8 cellular contexts compared by ENCODE assay signal in the genomic region with DNA sequence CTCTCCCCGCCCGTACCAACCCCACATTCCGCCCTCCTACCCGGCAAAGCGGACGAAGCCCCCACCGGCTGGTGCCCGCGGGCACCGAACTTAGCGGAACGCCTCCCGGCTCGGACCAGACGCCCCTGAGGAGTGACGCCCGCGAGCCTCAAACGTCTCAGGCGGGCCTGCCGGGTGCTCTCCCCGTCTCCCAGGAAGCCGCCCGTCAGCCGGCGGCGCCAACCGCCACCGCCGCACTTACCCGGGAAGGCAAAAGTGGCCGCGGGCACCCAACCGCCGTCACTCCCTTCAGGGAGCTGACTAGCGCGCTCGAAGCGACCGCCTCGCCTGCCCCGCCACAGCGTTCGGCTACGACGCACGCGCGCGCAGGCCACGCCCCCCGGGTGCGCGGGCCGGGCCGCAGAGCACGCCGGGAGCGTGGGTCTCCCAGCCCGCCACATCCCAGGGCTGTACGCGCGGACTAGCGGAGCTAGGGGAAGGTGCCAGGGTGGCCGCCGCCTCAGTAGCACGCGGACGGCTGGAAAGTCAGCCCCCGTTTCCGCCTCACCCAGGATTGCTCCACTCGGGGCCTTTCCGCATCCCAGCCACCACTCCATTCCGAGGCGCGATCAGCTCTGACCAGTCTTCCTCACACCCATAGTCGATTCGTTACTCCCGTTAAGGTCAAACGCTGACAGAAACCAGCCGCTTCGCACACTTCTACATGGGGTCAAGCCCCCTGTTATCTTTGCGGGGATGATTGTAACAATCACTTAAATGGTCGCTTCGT. TPM values are rescaled to one million over a fixed set of nuclear protein-coding genes. Genes with fewer than 3 reads are reported as not detected.
DNase-seq lines count a peak whose midpoint lies in the region; ATAC-seq lines count a peak whose summit lies in the region.

A gene (minus strand): TSS at position 346 of the 769 bp plus-strand sequence. CDS start 3,760 bp downstream, outside the sequence.

- peak; percentile 91 for DNase-seq in DMS 273 (lab: John Stamatoyannopoulos, UW; ENCODE audit: unreplicated experiment)
- DNase-seq in HUDEP-2 (lab: John Stamatoyannopoulos, UW; ENCODE audit: unreplicated experiment in 76 of 76), result peak in 74 of 76 experiments; percentile 8 to 83 (median 70)
- DNase-seq in OCI-M2 (lab: John Stamatoyannopoulos, UW; ENCODE audit: unreplicated experiment), result peak; percentile 42
- peak; percentile 89 for DNase-seq in activated T-cell treated with anti-CD3 and anti-CD28 coated beads for 48 hours (ENCODE audit: low read depth)
- peak; percentile 22 for DNase-seq in epithelial cell of prostate (ENCODE audit: low read depth, low spot score)
- DNase-seq in mucosa of gallbladder (ENCODE audit: low spot score), result peak; percentile 84
- DNase-seq in stimulated activated CD8-positive, alpha-beta memory T cell treated with anti-CD3 and anti-CD28 coated beads, Interleukin-4, amount 100 ng/mL, for 4 hours (ENCODE audit: low read depth in 2 of 2, low spot score in 1 of 2), result peak; percentile 67 to 72

- H3K27ac ChIP-seq in epithelial cell of prostate, result peak within 1 kb of the TSS; percentile 41

- ATAC-seq in GM21423 (IDR thresholded peaks at IDR 0.05; ENCODE audit: unreplicated experiment), result peak; percentile 93

RNA-seq across cellular contexts. Expression of the gene that starts here (rescaled TPM):
- 7.2 TPM for total RNA-seq in mucosa of gallbladder

Comparison
In these comparisons a context has a peak if more than half of its experiments do, and no peak if none do; other contexts are left out.
1. Peak in every context shown above with its lines: DNase-seq, ATAC-seq and H3K27ac ChIP-seq.
2. DNase-seq: peak in every context shown above with its lines; median percentile 91 in DMS 273; 89 in activated T-cell treated with anti-CD3 and anti-CD28 coated beads for 48 hours; 84 in mucosa of gallbladder; 70 in HUDEP-2; 70 in stimulated activated CD8-positive, alpha-beta memory T cell treated with anti-CD3 and anti-CD28 coated beads, Interleukin-4, amount 100 ng/mL, for 4 hours; 42 in OCI-M2; 22 in epithelial cell of prostate.